32 cellular contexts compared by ENCODE assay signal in genomic region chr10:116039604-116040003, GRCh38.
"Had no signal": no experiment of that assay in that cellular context is flagged by ENCODE, and none has a peak within 500 bp of the region (broad histone marks: within the 10 kb centered on the region; RNA-seq: fewer than 3 reads in every experiment).

No MANE protein-coding gene starts in this region.

- H3K9me3 Mint-ChIP-seq: neural progenitor cell, type B pancreatic cell had no signal

- H3K79me2 ChIP-seq: parathyroid adenoma had no signal

- H2AFZ ChIP-seq: neural progenitor cell, parathyroid adenoma had no signal

- H3K27me3 ChIP-seq: neural progenitor cell, ovary, right lobe of liver, spleen, suprapubic skin, testis, tibial artery, transverse colon, upper lobe of right lung, uterus had no signal

- H3K4me2 ChIP-seq: neural progenitor cell, smooth muscle cell had no signal

- DNase-seq: naive thymus-derived CD4-positive, alpha-beta T cell; natural killer cell; occipital lobe; ovary; posterior cingulate gyrus; psoas muscle; right cardiac atrium; right lobe of liver; spleen; stimulated activated CD4-positive, alpha-beta T cell treated with anti-CD3 and anti-CD28 coated beads, Interleukin-12 subunit alpha, Interleukin-12 subunit beta, amount 100 ng/mL, for 4 hours; stimulated activated CD4-positive, alpha-beta T cell treated with anti-CD3 and anti-CD28 coated beads, Interleukin-1b, Interleukin-23, amount 100 ng/mL, for 48 hours; stimulated activated CD4-positive, alpha-beta T cell treated with anti-CD3 and anti-CD28 coated beads, Interleukin-4, amount 100 ng/mL, for 1 hour; stimulated activated CD4-positive, alpha-beta T cell treated with anti-CD3 and anti-CD28 coated beads, Interleukin-4, amount 100 ng/mL, for 4 hours; stimulated activated CD8-positive, alpha-beta memory T cell treated with anti-CD3 and anti-CD28 coated beads, Interleukin-4, amount 100 ng/mL, for 48 hours; stimulated activated naive CD4-positive, alpha-beta T cell; stimulated activated naive CD8-positive, alpha-beta T cell treated with anti-CD3 and anti-CD28 coated beads, Interleukin-15, amount 100 ng/mL, for 72 hours; stimulated activated naive CD8-positive, alpha-beta T cell treated with anti-CD3 and anti-CD28 coated beads, Interleukin-15, Interleukin-2, amounts not matched to agents 100 U/mL and 50 U/mL, for 24 hours; substantia nigra; testis; tibial artery; transverse colon; upper lobe of right lung; uterus had no signal

- H3K4me1 Mint-ChIP-seq: naive thymus-derived CD4-positive, alpha-beta T cell; natural killer cell; neural progenitor cell; stimulated activated memory B cell treated with anti-CD40 and anti-IgM and Interleukin-4, amounts not matched to agents 10 μg/mL and 1 μg/mL and 100 μg/mL, for 72 hours; stimulated activated naive CD8-positive, alpha-beta T cell treated with anti-CD3 and anti-CD28 coated beads, Interleukin-15, amount 100 ng/mL, for 72 hours had no signal

- H3K4me3 ChIP-seq: neural progenitor cell, ovary, psoas muscle, right lobe of liver, skin epidermis, smooth muscle cell, spleen, suprapubic skin, testis, tibial artery, transverse colon, upper lobe of right lung, uterus had no signal

- H3K36me3 ChIP-seq: neural progenitor cell, ovary, right lobe of liver, spleen, suprapubic skin, tibial artery, transverse colon, upper lobe of right lung, uterus had no signal

- H3K4me1 ChIP-seq: neural progenitor cell, parathyroid adenoma, psoas muscle, spleen, testis, transverse colon, upper lobe of right lung, uterus had no signal

- H3K27ac Mint-ChIP-seq: naive thymus-derived CD4-positive, alpha-beta T cell; natural killer cell; nephron; neural progenitor cell; progenitor cell of endocrine pancreas; stimulated activated memory B cell treated with anti-CD40 and anti-IgM and Interleukin-4, amounts not matched to agents 10 μg/mL and 1 μg/mL and 100 μg/mL, for 72 hours; stimulated activated naive CD8-positive, alpha-beta T cell treated with anti-CD3 and anti-CD28 coated beads, Interleukin-15, amount 100 ng/mL, for 72 hours; type B pancreatic cell had no signal

- H3K4me3 Mint-ChIP-seq: naive thymus-derived CD4-positive, alpha-beta T cell; natural killer cell; nephron; neural progenitor cell; stimulated activated memory B cell treated with anti-CD40 and anti-IgM and Interleukin-4, amounts not matched to agents 10 μg/mL and 1 μg/mL and 100 μg/mL, for 72 hours; stimulated activated naive CD8-positive, alpha-beta T cell treated with anti-CD3 and anti-CD28 coated beads, Interleukin-15, amount 100 ng/mL, for 72 hours; type B pancreatic cell had no signal

- H3K9me3 ChIP-seq: ovary, psoas muscle, right lobe of liver, suprapubic skin, testis, transverse colon, upper lobe of right lung, uterus had no signal

- H3K9ac ChIP-seq: neural progenitor cell, parathyroid adenoma had no signal

- H3K36me3 Mint-ChIP-seq: naive thymus-derived CD4-positive, alpha-beta T cell; natural killer cell; neural progenitor cell; stimulated activated memory B cell treated with anti-CD40 and anti-IgM and Interleukin-4, amounts not matched to agents 10 μg/mL and 1 μg/mL and 100 μg/mL, for 72 hours; type B pancreatic cell had no signal

- H3K27me3 Mint-ChIP-seq: stimulated activated memory B cell treated with anti-CD40 and anti-IgM and Interleukin-4, amounts not matched to agents 10 μg/mL and 1 μg/mL and 100 μg/mL, for 72 hours had no signal
